ENCODE assay signal across 8 cellular contexts in genomic region chr1:39788758-39789570, GRCh38. TPM values are rescaled to one million over a fixed set of nuclear protein-coding genes. Genes with fewer than 3 reads are reported as not detected.
A peak's percentile ranks its signal among the peaks of the same experiment; 100 is the strongest.
DNase-seq lines count a peak whose midpoint lies in the region; ATAC-seq and TF ChIP-seq lines count a peak whose summit lies in the region.

BMP8B (minus strand) TSS chr1:39788865; CDS start chr1:39788485, 380 bp downstream.

- H3K27ac ChIP-seq in AG04450 (ENCODE audit: low read depth, low read length) (no peak within 1 kb of the TSS), HUES6 (ENCODE audit: low read depth, low read length) (no peak within 1 kb of the TSS), left ventricle myocardium inferior (replicated peaks) (no peak within 1 kb of the TSS)

- peak within 1 kb of the TSS; percentile 25; the same call in 1 of the 2 replicates for H3K4me3 ChIP-seq in AG04450 (ENCODE audit: low read depth, low read length)
- peak within 1 kb of the TSS; percentile 67 for H3K4me3 ChIP-seq in HUES6 (ENCODE audit: low read depth, low read length)
- H3K4me3 ChIP-seq in left ventricle myocardium inferior, result peak within 1 kb of the TSS; percentile 67

- peaks cover 2% of the 10 kb centered on the region for H3K4me1 Mint-ChIP-seq in progenitor cell of endocrine pancreas (ENCODE audit: low read depth)

- no peaks in the 10 kb centered on the region for H3K9me3 Mint-ChIP-seq in progenitor cell of endocrine pancreas (ENCODE audit: low read depth)

- H3K27me3 ChIP-seq in AG04450 (ENCODE audit: control insufficient read depth, insufficient read depth, low read length) (peaks cover 36% of the 10 kb centered on the region), HUES6 (ENCODE audit: control insufficient read depth, insufficient read depth, low read length) (peaks cover 83% of the 10 kb centered on the region), left ventricle myocardium inferior (ENCODE audit: low read depth) (peaks cover 72% of the 10 kb centered on the region)

- H3K27me3 Mint-ChIP-seq in progenitor cell of endocrine pancreas, result peaks cover 61% of the 10 kb centered on the region

- POLR2A ChIA-PET in AG04450 (lab: Yijun Ruan, JAX), result no interaction called here

- H3K4me1 ChIP-seq in HUES6 (ENCODE audit: control insufficient read depth, insufficient read depth, low read length) (no peaks in the 10 kb centered on the region), left ventricle myocardium inferior (peaks cover 10% of the 10 kb centered on the region)

- peak within 1 kb of the TSS; percentile 57 for H3K27ac Mint-ChIP-seq in progenitor cell of endocrine pancreas

- CTCF ChIA-PET in AG04450 (lab: Charles Lee), result interaction anchor here (1.9 kb wide), 1 partner anchor 183 kb away, joined by 4 read pairs; no protein-coding TSS in a partner anchor

- no peaks in the 10 kb centered on the region for H3K36me3 ChIP-seq in HUES6 (ENCODE audit: control insufficient read depth, insufficient read depth, low read length)
- no peaks in the 10 kb centered on the region for H3K36me3 ChIP-seq in left ventricle myocardium inferior

- H3K9ac ChIP-seq in HUES6 (ENCODE audit: low read length), result no peak within 1 kb of the TSS

- DNase-seq in AG04450 (ENCODE audit: low read depth, low spot score) (no peak), RKO (ENCODE audit: low spot score) (peak; percentile 73), left ventricle myocardium inferior (peak; percentile 49), progenitor cell of endocrine pancreas (ENCODE audit: low spot score, unreplicated experiment) (peak; percentile 30)
- peak; percentile 51 for DNase-seq in activated naive CD4-positive, alpha-beta T cell treated with Interleukin-2 at 50 U/mL for 16 hours

- intact Hi-C loops in left ventricle myocardium inferior (cut with micrococcal nuclease), result no loop called here

- H3K36me3 Mint-ChIP-seq in progenitor cell of endocrine pancreas (ENCODE audit: insufficient read depth), result no peaks in the 10 kb centered on the region

- TF ChIP-seq CTCF in AG04450 (IDR thresholded peaks at IDR 0.05; ENCODE audit: low read depth, low read length) (no peak), left ventricle myocardium inferior (IDR thresholded peaks at IDR 0.05; ENCODE audit: borderline replicate concordance) (no peak), progenitor cell of endocrine pancreas (IDR thresholded peaks at IDR 0.05; ENCODE audit: unreplicated experiment) (no peak)

- H3K4me3 Mint-ChIP-seq in progenitor cell of endocrine pancreas (ENCODE audit: low read depth), result peak within 1 kb of the TSS; percentile 68

- no peaks in the 10 kb centered on the region for H3K9me3 ChIP-seq in AG04450 (ENCODE audit: control insufficient read depth, insufficient read depth, low read length)
- H3K9me3 ChIP-seq in HUES6 (ENCODE audit: control insufficient read depth, insufficient read depth, low read depth, low read length), result no peaks in the 10 kb centered on the region
- H3K9me3 ChIP-seq in left ventricle myocardium inferior (replicated peaks), result no peaks in the 10 kb centered on the region

- ATAC-seq in GM18868 (IDR thresholded peaks at IDR 0.05; ENCODE audit: unreplicated experiment) (peak; percentile 57), HG02840 (IDR thresholded peaks at IDR 0.05; ENCODE audit: low FRiP score, unreplicated experiment) (no peak)

RNA-seq across cellular contexts. Expression of gene BMP8B, which starts in this region (rescaled TPM):
- not detected in 2 replicates for polyA plus RNA-seq in AG04450 (2011; rRNA removed)
- polyA minus RNA-seq in AG04450 (2011; rRNA and poly(A)+ RNA removed), result not detected in 2 replicates
- total RNA-seq in left ventricle myocardium inferior, result 0.33 TPM
- total RNA-seq in progenitor cell of endocrine pancreas, result 0.75 and 0.91 TPM in 2 replicates

Comparison
In these comparisons a context has a peak if more than half of its experiments do, and no peak if none do; other contexts are left out.
1. Peak in DNase-seq and H3K4me3 ChIP-seq in left ventricle myocardium inferior; RNA of the gene not detected or under 1 TPM.
2. Peak in DNase-seq in progenitor cell of endocrine pancreas; RNA of the gene not detected or under 1 TPM.